ENCODE assay signal across 13 cellular contexts in the genomic region with DNA sequence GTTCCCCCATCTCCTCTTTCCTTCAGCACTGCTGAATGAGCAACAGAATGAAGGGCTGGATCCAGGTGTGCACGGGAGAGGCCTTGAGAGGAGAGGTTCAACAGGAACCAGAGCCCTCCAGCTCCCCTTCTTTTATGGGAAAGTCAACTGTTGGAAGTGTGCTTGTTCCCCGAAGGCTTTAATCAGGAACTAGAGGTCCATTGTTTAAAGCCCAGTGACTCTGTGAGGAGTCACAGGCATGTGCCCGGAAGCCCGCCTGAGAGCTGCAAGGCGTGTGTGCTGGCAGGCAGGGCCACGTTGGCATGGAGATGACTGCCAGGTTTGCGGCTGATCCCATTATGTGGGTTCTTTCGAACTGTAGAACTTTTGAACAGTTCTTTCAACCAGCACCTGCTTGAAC. TPM values are rescaled to one million over a fixed set of nuclear protein-coding genes. Genes with fewer than 3 reads are reported as not detected.
DNase-seq lines count a peak whose midpoint lies in the region; ATAC-seq and TF ChIP-seq lines count a peak whose summit lies in the region.
"Had no signal": no experiment of that assay in that cellular context is flagged by ENCODE, and none has a peak within 500 bp of the region (broad histone marks: within the 10 kb centered on the region; RNA-seq: fewer than 3 reads in every experiment).

No MANE protein-coding gene starts in this region.

- CTCF ChIA-PET in activated CD8-positive, alpha-beta T cell treated with anti-CD3 and anti-CD28 coated beads for 36 hours (lab: Charles Lee), result interaction anchor here (1.3 kb wide), 1 partner anchor 112 kb away, joined by 3 read pairs; no protein-coding TSS in a partner anchor

- H3K14ac ChIP-seq in neuronal stem cell (ENCODE audit: low read length), result peak overlapping the region; percentile 66

- no peak overlapping the region for H3K27ac Mint-ChIP-seq in T-helper 17 cell
- no peak overlapping the region for H3K27ac Mint-ChIP-seq in activated CD8-positive, alpha-beta T cell treated with anti-CD3 and anti-CD28 coated beads for 36 hours
- H3K27ac Mint-ChIP-seq: activated B cell treated with CpG ODN at 0.5 μM for 24 hours had no signal

- H3K9me3 ChIP-seq in neuronal stem cell (replicated peaks in 1 of 2; ENCODE audit: control insufficient read depth in 2 of 2, insufficient read depth in 1 of 2, low read depth in 1 of 2, low read length in 2 of 2) (no peaks in the 10 kb centered on the region), T-helper 17 cell (ENCODE audit: control insufficient read depth, low read length, poor library complexity, severe bottlenecking) (no peaks in the 10 kb centered on the region)

- H3K9me3 Mint-ChIP-seq in activated CD8-positive, alpha-beta T cell treated with anti-CD3 and anti-CD28 coated beads for 36 hours, result no peaks in the 10 kb centered on the region
- H3K9me3 Mint-ChIP-seq: activated B cell treated with CpG ODN at 0.5 μM for 24 hours had no signal

- ATAC-seq in T-helper 17 cell, result no peak
- no peak for ATAC-seq in activated CD8-positive, alpha-beta T cell treated with anti-CD3 and anti-CD28 coated beads for 36 hours

- DNase-seq in A172 (ENCODE audit: low spot score) (peak; percentile 42), NCI-H2029 (lab: John Stamatoyannopoulos, UW) (peak; percentile 66), epithelial cell of proximal tubule (ENCODE audit: low read depth) (peak; percentile 37), neuronal stem cell (ENCODE audit: low spot score) (no peak), T-helper 17 cell (no peak), NCI-H146 (lab: John Stamatoyannopoulos, UW) (no peak)
- DNase-seq in activated CD4-positive, alpha-beta T cell treated with anti-CD3 and anti-CD28 coated beads, Interleukin-2, amount 50 U/mL, for 48 hours, result no peak
- DNase-seq in activated CD8-positive, alpha-beta T cell treated with anti-CD3 and anti-CD28 coated beads for 36 hours, result no peak
- DNase-seq: activated B cell treated with CpG ODN at 0.5 μM for 24 hours; H7; NCI-H1048; retina; stimulated activated CD8-positive, alpha-beta memory T cell treated with anti-CD3 and anti-CD28 coated beads, Interleukin-4, amount 100 ng/mL, for 48 hours had no signal

- no peak overlapping the region for H2BK120ac ChIP-seq in neuronal stem cell (ENCODE audit: low read depth, low read length)

- no peak overlapping the region for H2BK12ac ChIP-seq in neuronal stem cell (ENCODE audit: low read length)

- H3K36me3 ChIP-seq in neuronal stem cell (replicated peaks in 1 of 2; ENCODE audit: control insufficient read depth in 2 of 2, insufficient read depth in 2 of 2, low read length in 2 of 2), result no peaks in the 10 kb centered on the region

- peaks cover 54% of the 10 kb centered on the region for H3K27me3 Mint-ChIP-seq in T-helper 17 cell
- H3K27me3 Mint-ChIP-seq in activated CD8-positive, alpha-beta T cell treated with anti-CD3 and anti-CD28 coated beads for 36 hours, result peaks cover 30% of the 10 kb centered on the region
- H3K27me3 Mint-ChIP-seq: activated B cell treated with CpG ODN at 0.5 μM for 24 hours had no signal

- no peak overlapping the region for H2AFZ ChIP-seq in neuronal stem cell (ENCODE audit: low read length)

- H3K9ac ChIP-seq in neuronal stem cell (ENCODE audit: low read depth, low read length, poor library complexity), result no peak overlapping the region

- peak overlapping the region; percentile 50 for H2AK5ac ChIP-seq in neuronal stem cell (ENCODE audit: low read depth, low read length)

- no peaks in the 10 kb centered on the region for H3K4me1 ChIP-seq in neuronal stem cell (ENCODE audit: control insufficient read depth in 2 of 2, insufficient read depth in 1 of 2, low read depth in 1 of 2, low read length in 2 of 2)

- no peak overlapping the region for H4K91ac ChIP-seq in neuronal stem cell (ENCODE audit: low read depth, low read length, poor library complexity)

- H4K8ac ChIP-seq in neuronal stem cell (ENCODE audit: low read depth, low read length), result no peak overlapping the region

- WGBS in neuronal stem cell (ENCODE audit: extremely low coverage in 2 of 2, insufficient read length in 2 of 2, insufficient replicate concordance in 1 of 2), 2 donors, result no CpG with 5 or more reads among the region's 8 CpGs

- H3K4me3 ChIP-seq in epithelial cell of proximal tubule (ENCODE audit: low read depth, low read length), result no peak overlapping the region
- H3K4me3 ChIP-seq in neuronal stem cell (ENCODE audit: low read length in 2 of 2), result no peak overlapping the region

- H3K4me1 Mint-ChIP-seq in T-helper 17 cell, result peaks cover 4% of the 10 kb centered on the region
- H3K4me1 Mint-ChIP-seq in activated CD8-positive, alpha-beta T cell treated with anti-CD3 and anti-CD28 coated beads for 36 hours (ENCODE audit: low read depth), result peaks cover 7% of the 10 kb centered on the region

- peaks cover 4% of the 10 kb centered on the region for H3K36me3 Mint-ChIP-seq in T-helper 17 cell (ENCODE audit: low read depth)
- no peaks in the 10 kb centered on the region for H3K36me3 Mint-ChIP-seq in activated CD8-positive, alpha-beta T cell treated with anti-CD3 and anti-CD28 coated beads for 36 hours (ENCODE audit: low read depth)

- H3K27ac ChIP-seq in neuronal stem cell (replicated peaks; ENCODE audit: low read length), result no peak overlapping the region

- no peaks in the 10 kb centered on the region for H3K79me1 ChIP-seq in neuronal stem cell (ENCODE audit: low read depth, low read length)

- H3K4me3 Mint-ChIP-seq in T-helper 17 cell, result no peak overlapping the region
- H3K4me3 Mint-ChIP-seq in activated CD8-positive, alpha-beta T cell treated with anti-CD3 and anti-CD28 coated beads for 36 hours, result no peak overlapping the region
- H3K4me3 Mint-ChIP-seq: activated B cell treated with CpG ODN at 0.5 μM for 24 hours had no signal

- H3K27me3 ChIP-seq in neuronal stem cell (ENCODE audit: control insufficient read depth in 3 of 3, insufficient read depth in 3 of 3, low read depth in 1 of 3, low read length in 3 of 3), result peaks cover 3 to 49% (median 40%) of the 10 kb centered on the region in 3 experiments

- intact Hi-C loops in activated CD8-positive, alpha-beta T cell treated with anti-CD3 and anti-CD28 coated beads for 36 hours (cut with micrococcal nuclease), result no loop called here

- POLR2A ChIA-PET in activated CD8-positive, alpha-beta T cell treated with anti-CD3 and anti-CD28 coated beads for 36 hours (lab: Charles Lee), result no interaction called here

- no peak overlapping the region for H3K4me2 ChIP-seq in neuronal stem cell (ENCODE audit: insufficient read depth, low read length, poor library complexity, severe bottlenecking)

- no peak overlapping the region for H3K23ac ChIP-seq in neuronal stem cell (ENCODE audit: low read depth, low read length, poor library complexity)

- H3K18ac ChIP-seq in neuronal stem cell (ENCODE audit: low read length), result no peak overlapping the region

- no peak for TF ChIP-seq CTCF in epithelial cell of proximal tubule (conservative IDR thresholded peaks at IDR 0.05; ENCODE audit: low read depth, low read length)
- no peak for TF ChIP-seq CTCF in activated CD8-positive, alpha-beta T cell treated with anti-CD3 and anti-CD28 coated beads for 36 hours (IDR thresholded peaks at IDR 0.05)

- no peak overlapping the region for H2BK5ac ChIP-seq in neuronal stem cell (ENCODE audit: low read length)

- no peak overlapping the region for H3K4ac ChIP-seq in neuronal stem cell (ENCODE audit: low read length)

- H2BK15ac ChIP-seq in neuronal stem cell (ENCODE audit: low read length), result no peak overlapping the region

RNA-seq across cellular contexts. Expression of a gene that starts 3.2 kb away (rescaled TPM):
- total RNA-seq in A172 (2014; rRNA removed; shearing (Covaris generic)), result 46.6 and 51.7 TPM in 2 replicates
- total RNA-seq in epithelial cell of proximal tubule, result 38.3 and 60.9 TPM in 2 replicates
- polyA plus RNA-seq in neuronal stem cell (2013, experiment 1 of 2), result 1.4 TPM
- polyA plus RNA-seq in neuronal stem cell (2013, experiment 2 of 2), result 1.5 TPM
- total RNA-seq in T-helper 17 cell, result 1 to 10 TPM in 1 of 2 donors, under 1 TPM in 1; 0.37 to 1.4 TPM
- total RNA-seq in activated CD8-positive, alpha-beta T cell treated with anti-CD3 and anti-CD28 coated beads for 36 hours, result 1 to 10 TPM; 1.1 to 2.0 TPM

Comparison
In these comparisons a context has a peak if more than half of its experiments do, and no peak if none do; other contexts are left out.
1. DNase-seq: peak in A172 (single experiment), NCI-H2029 (single experiment) and epithelial cell of proximal tubule (single experiment); none in neuronal stem cell (single experiment), T-helper 17 cell (0 of 3), activated CD4-positive, alpha-beta T cell treated with anti-CD3 and anti-CD28 coated beads, Interleukin-2, amount 50 U/mL, for 48 hours (0 of 2), activated CD8-positive, alpha-beta T cell treated with anti-CD3 and anti-CD28 coated beads for 36 hours (single experiment) and NCI-H146 (single experiment).
2. RNA of a gene that starts 3.2 kb away (total RNA-seq): 38.3 to 60.9 TPM in epithelial cell of proximal tubule and 46.6 to 51.7 TPM in A172; 1.1 to 2.0 TPM in activated CD8-positive, alpha-beta T cell treated with anti-CD3 and anti-CD28 coated beads for 36 hours and 0.37 to 1.4 TPM in T-helper 17 cell; every median in the first group is over 10 times any median in the second.